ENCODE assay signal across 19 cellular contexts in genomic region chr2:32489061-32489460, GRCh38.
A peak's percentile ranks its signal among the peaks of the same experiment; 100 is the strongest.
DNase-seq lines count a peak whose midpoint lies in the region; ATAC-seq lines count a peak whose summit lies in the region.
"Had no signal": no experiment of that assay in that cellular context is flagged by ENCODE, and none has a peak within 500 bp of the region (broad histone marks: within the 10 kb centered on the region; RNA-seq: fewer than 3 reads in every experiment).

No MANE protein-coding gene starts in this region.

- H3K27me3 Mint-ChIP-seq in activated naive CD8-positive, alpha-beta T cell treated with anti-CD3 and anti-CD28 coated beads, Interleukin-2, amount 50 U/mL, for 24 hours = no peaks in the 10 kb centered on the region
- no peaks in the 10 kb centered on the region for H3K27me3 Mint-ChIP-seq in activated naive CD8-positive, alpha-beta T cell treated with anti-CD3 and anti-CD28 coated beads for 36 hours
- H3K27me3 Mint-ChIP-seq: CD4-positive, alpha-beta memory T cell had no signal

- H3K36me3 ChIP-seq in mesenchymal stem cell (ENCODE audit: control insufficient read depth in 1 of 2, insufficient read depth in 2 of 2, low read depth in 1 of 2, low read length in 2 of 2) = peaks cover 10 to 69% of the 10 kb centered on the region in 2 experiments

- no peak for DNase-seq in activated naive CD8-positive, alpha-beta T cell treated with anti-CD3 and anti-CD28 coated beads, Interleukin-2, amount 50 U/mL, for 24 hours
- no peak for DNase-seq in activated naive CD8-positive, alpha-beta T cell treated with anti-CD3 and anti-CD28 coated beads for 36 hours
- peak; percentile 61 to 90 for DNase-seq in dermis microvascular lymphatic vessel endothelial cell (ENCODE audit: low read depth in 2 of 2)
- DNase-seq in mesenchymal stem cell = no peak
- peak; percentile 33 for DNase-seq in pulmonary artery endothelial cell (ENCODE audit: low read depth, low spot score)
- DNase-seq in NCI-H1930 (lab: John Stamatoyannopoulos, UW) = no peak
- DNase-seq: AML-193; Calu3; CD4-positive, alpha-beta memory T cell; DMS79 treated with DMSO at 0.1 percent for 48 hours; GF-D8; GOT3; H7 had no signal

- WGBS in mesenchymal stem cell = no CpG with 5 or more reads among the region's 2 CpGs

- no peaks in the 10 kb centered on the region for H3K27me3 ChIP-seq in mesenchymal stem cell (ENCODE audit: control insufficient read depth in 1 of 2, insufficient read depth in 1 of 2, low read length in 2 of 2)

- peaks cover 2% of the 10 kb centered on the region for H3K4me1 ChIP-seq in mesenchymal stem cell (ENCODE audit: control insufficient read depth, insufficient read depth, low read depth, low read length)

- no peak overlapping the region for H3K4me2 ChIP-seq in mesenchymal stem cell (ENCODE audit: low read length, poor library complexity, severe bottlenecking)
- H3K4me2 ChIP-seq: A549 had no signal

- H3K4me1 Mint-ChIP-seq in activated naive CD8-positive, alpha-beta T cell treated with anti-CD3 and anti-CD28 coated beads, Interleukin-2, amount 50 U/mL, for 24 hours = peaks cover 8% of the 10 kb centered on the region
- H3K4me1 Mint-ChIP-seq in activated naive CD8-positive, alpha-beta T cell treated with anti-CD3 and anti-CD28 coated beads for 36 hours = peaks cover 5% of the 10 kb centered on the region

- no peak overlapping the region for H3K23ac ChIP-seq in mesenchymal stem cell (ENCODE audit: low read length in 2 of 2)

- no peak overlapping the region for H3K27ac ChIP-seq in mesenchymal stem cell (ENCODE audit: low read length, poor library complexity, severe bottlenecking)
- H3K27ac ChIP-seq: 22Rv1, A549, C4-2B had no signal

- H3K36me3 Mint-ChIP-seq in activated naive CD8-positive, alpha-beta T cell treated with anti-CD3 and anti-CD28 coated beads, Interleukin-2, amount 50 U/mL, for 24 hours (ENCODE audit: low read depth) = peaks cover 29% of the 10 kb centered on the region
- H3K36me3 Mint-ChIP-seq in activated naive CD8-positive, alpha-beta T cell treated with anti-CD3 and anti-CD28 coated beads for 36 hours = peaks cover 11% of the 10 kb centered on the region

- peak overlapping the region; percentile 46 for H3K27ac Mint-ChIP-seq in activated naive CD8-positive, alpha-beta T cell treated with anti-CD3 and anti-CD28 coated beads, Interleukin-2, amount 50 U/mL, for 24 hours
- H3K27ac Mint-ChIP-seq in activated naive CD8-positive, alpha-beta T cell treated with anti-CD3 and anti-CD28 coated beads for 36 hours = no peak overlapping the region

- no peak overlapping the region for H2BK5ac ChIP-seq in mesenchymal stem cell (ENCODE audit: low read depth, low read length, poor library complexity, severe bottlenecking)

- no peak overlapping the region for H2BK12ac ChIP-seq in mesenchymal stem cell (ENCODE audit: low read length in 2 of 2)

- H3K9me3 ChIP-seq in mesenchymal stem cell (ENCODE audit: control insufficient read depth, low read length) = no peaks in the 10 kb centered on the region
- H3K9me3 ChIP-seq: A549 had no signal

- H2BK120ac ChIP-seq in mesenchymal stem cell (ENCODE audit: low read depth, low read length) = no peak overlapping the region

- H2AFZ ChIP-seq in mesenchymal stem cell (ENCODE audit: low read depth, low read length) = no peak overlapping the region

- H3K9ac ChIP-seq in mesenchymal stem cell (ENCODE audit: low read length) = peak overlapping the region; percentile 26

- H2AK5ac ChIP-seq in mesenchymal stem cell (ENCODE audit: low read length, severe bottlenecking) = no peak overlapping the region

- H3K14ac ChIP-seq in mesenchymal stem cell (ENCODE audit: low read length in 2 of 2) = no peak overlapping the region

- H3K4me3 Mint-ChIP-seq in activated naive CD8-positive, alpha-beta T cell treated with anti-CD3 and anti-CD28 coated beads, Interleukin-2, amount 50 U/mL, for 24 hours = no peak overlapping the region
- no peak overlapping the region for H3K4me3 Mint-ChIP-seq in activated naive CD8-positive, alpha-beta T cell treated with anti-CD3 and anti-CD28 coated beads for 36 hours
- H3K4me3 Mint-ChIP-seq: CD4-positive, alpha-beta memory T cell had no signal

- no peak overlapping the region for H4K8ac ChIP-seq in mesenchymal stem cell (ENCODE audit: low read length)

- no peak overlapping the region for H3K18ac ChIP-seq in mesenchymal stem cell (ENCODE audit: low read depth in 1 of 2, low read length in 2 of 2)

- no peak for ATAC-seq in activated naive CD8-positive, alpha-beta T cell treated with anti-CD3 and anti-CD28 coated beads, Interleukin-2, amount 50 U/mL, for 24 hours
- ATAC-seq in HG02981 (IDR thresholded peaks at IDR 0.05; ENCODE audit: unreplicated experiment) (no peak), GM21360 (IDR thresholded peaks at IDR 0.05; ENCODE audit: unreplicated experiment) (no peak)
- ATAC-seq: A549, HCT116 had no signal

- H4K91ac ChIP-seq in mesenchymal stem cell (ENCODE audit: low read length) = no peak overlapping the region

- no peak overlapping the region for H2BK15ac ChIP-seq in mesenchymal stem cell (ENCODE audit: low read depth, poor library complexity, severe bottlenecking)

- H3K9me3 Mint-ChIP-seq in activated naive CD8-positive, alpha-beta T cell treated with anti-CD3 and anti-CD28 coated beads, Interleukin-2, amount 50 U/mL, for 24 hours = no peaks in the 10 kb centered on the region
- no peaks in the 10 kb centered on the region for H3K9me3 Mint-ChIP-seq in activated naive CD8-positive, alpha-beta T cell treated with anti-CD3 and anti-CD28 coated beads for 36 hours
- H3K9me3 Mint-ChIP-seq: CD4-positive, alpha-beta memory T cell had no signal

- H3K4ac ChIP-seq in mesenchymal stem cell (ENCODE audit: low read depth in 1 of 2, low read length in 2 of 2) = no peak overlapping the region

- H3K79me1 ChIP-seq in mesenchymal stem cell (replicated peaks; ENCODE audit: low read length, poor library complexity, severe bottlenecking) = peaks cover 9% of the 10 kb centered on the region

- no peak overlapping the region for H3K4me3 ChIP-seq in mesenchymal stem cell (ENCODE audit: insufficient read depth in 1 of 2, low read depth in 1 of 2, low read length in 2 of 2)
- H3K4me3 ChIP-seq: A549 had no signal

Comparison
In these comparisons a context has a peak if more than half of its experiments do, and no peak if none do; other contexts are left out.
1. DNase-seq: peak in dermis microvascular lymphatic vessel endothelial cell (2 of 2) and pulmonary artery endothelial cell (single experiment); none in activated naive CD8-positive, alpha-beta T cell treated with anti-CD3 and anti-CD28 coated beads, Interleukin-2, amount 50 U/mL, for 24 hours (single experiment), activated naive CD8-positive, alpha-beta T cell treated with anti-CD3 and anti-CD28 coated beads for 36 hours (single experiment), mesenchymal stem cell (single experiment) and NCI-H1930 (0 of 2).